ENCODE assay signal across 13 cellular contexts in the genomic region with DNA sequence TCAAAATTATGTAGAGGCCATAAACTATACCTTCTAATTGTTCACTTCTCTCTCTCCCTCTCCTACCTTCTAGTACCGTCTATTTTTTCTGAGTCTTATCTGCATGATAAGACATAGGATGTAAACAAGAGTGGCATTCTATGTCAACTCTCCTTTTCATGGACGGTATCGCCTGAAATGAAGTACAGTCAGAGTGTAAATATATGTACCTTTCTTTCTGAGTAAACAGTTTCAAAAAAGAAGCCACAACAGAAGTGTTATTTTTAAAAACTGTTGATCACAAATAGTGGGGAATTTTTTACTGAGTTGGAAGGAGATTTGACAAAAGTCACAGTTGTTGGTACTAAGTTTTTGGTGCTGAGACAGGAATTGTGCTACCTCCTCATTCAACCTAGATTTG.
DNase-seq lines count a peak whose midpoint lies in the region; ATAC-seq and TF ChIP-seq lines count a peak whose summit lies in the region.
"Had no signal": no experiment of that assay in that cellular context is flagged by ENCODE, and none has a peak within 500 bp of the region (broad histone marks: within the 10 kb centered on the region; RNA-seq: fewer than 3 reads in every experiment).

No MANE protein-coding gene starts in this region.

- H3K27ac ChIP-seq in epithelial cell of prostate, result peak overlapping the region; percentile 70
- H3K27ac ChIP-seq in smooth muscle cell (ENCODE audit: low read depth), result peak overlapping the region; percentile 75
- peak overlapping the region in 1 of 2 donors; percentile 20 for H3K27ac ChIP-seq in breast epithelium
- H3K27ac ChIP-seq in A673 (ENCODE audit: low read depth, low read length, poor library complexity, severe bottlenecking), result no peak overlapping the region
- H3K27ac ChIP-seq: Peyer's patch had no signal

- no peak overlapping the region for H2AFZ ChIP-seq in smooth muscle cell (ENCODE audit: low read depth)

- intact Hi-C loops in breast epithelium (cut with DNase I; ENCODE audit: low total_unique reads) (no loop called here), A673 (cut with micrococcal nuclease; ENCODE audit: unreplicated experiment) (loop anchor here (5.0 to 10.0 kb wide), 3 partner anchors 456 to 1236 kb away; no protein-coding TSS in a partner anchor)

- H3K79me2 ChIP-seq in smooth muscle cell (ENCODE audit: low read depth), result no peaks in the 10 kb centered on the region

- H3F3A ChIP-seq in smooth muscle cell (ENCODE audit: low read depth), result peaks cover 10% of the 10 kb centered on the region

- CTCF ChIA-PET in A673 (lab: Charles Lee), result no interaction called here

- peak; percentile 56 for ATAC-seq in HG02884 (IDR thresholded peaks at IDR 0.05; ENCODE audit: unreplicated experiment)

- TF ChIP-seq CTCF in smooth muscle cell (IDR thresholded peaks at IDR 0.05; ENCODE audit: borderline replicate concordance, insufficient read depth, poor library complexity, severe bottlenecking) (no peak), breast epithelium (IDR thresholded peaks at IDR 0.05) (no peak), A673 (conservative IDR thresholded peaks at IDR 0.05; ENCODE audit: low read depth, low read length) (no peak)

- POLR2A ChIA-PET in A673 (lab: Charles Lee; ENCODE audit: low non-redundant PET), result no interaction called here

- WGBS in smooth muscle cell (ENCODE audit: low lambda C conversion rate), result 49% methylated on average over 3 of the region's 3 CpGs

- no peak overlapping the region for H3K9ac ChIP-seq in smooth muscle cell (ENCODE audit: low read depth)

- H3K4me3 ChIP-seq in smooth muscle cell (no peak overlapping the region), breast epithelium (no peak overlapping the region), A673 (ENCODE audit: low read depth, low read length, poor library complexity, severe bottlenecking) (no peak overlapping the region)
- H3K4me3 ChIP-seq: Peyer's patch had no signal

- H3K4me1 ChIP-seq in smooth muscle cell (ENCODE audit: low read depth) (peaks cover 52% of the 10 kb centered on the region), breast epithelium (no peaks in the 10 kb centered on the region), A673 (ENCODE audit: insufficient read depth, low read length, poor library complexity, severe bottlenecking) (peaks cover 22% of the 10 kb centered on the region)

- no peaks in the 10 kb centered on the region for H4K20me1 ChIP-seq in smooth muscle cell (ENCODE audit: low read depth)

- H3K36me3 ChIP-seq in smooth muscle cell (ENCODE audit: low read depth), result no peaks in the 10 kb centered on the region
- no peaks in the 10 kb centered on the region for H3K36me3 ChIP-seq in breast epithelium
- no peaks in the 10 kb centered on the region for H3K36me3 ChIP-seq in A673 (ENCODE audit: insufficient read depth, low read length, poor library complexity, severe bottlenecking)
- H3K36me3 ChIP-seq: Peyer's patch had no signal

- BruUV-seq in A673 (replicated peaks; lab: Mats Ljungman, UMichigan), result no TSS peak

- DNase-seq in DMS53 (lab: John Stamatoyannopoulos, UW) (peak; percentile 0), DMS53 treated with DMSO at 0.1 percent for 48 hours (lab: John Stamatoyannopoulos, UW; ENCODE audit: unreplicated experiment) (no peak), epithelial cell of prostate (ENCODE audit: low read depth, low spot score) (no peak), smooth muscle cell (lab: John Stamatoyannopoulos, UW; ENCODE audit: unreplicated experiment) (no peak), breast epithelium (ENCODE audit: low spot score in 2 of 2) (no peak), A673 (ENCODE audit: low spot score) (no peak), NCI-H446 (lab: John Stamatoyannopoulos, UW) (no peak)
- DNase-seq: Karpas-422, NCI-H1417 treated with DMSO at 0.1 percent for 48 hours, NCI-H2029, NCI-H510A treated with DMSO at 0.1 percent for 48 hours had no signal

- H3K27me3 ChIP-seq in smooth muscle cell (ENCODE audit: low read depth) (no peaks in the 10 kb centered on the region), breast epithelium (no peaks in the 10 kb centered on the region), A673 (replicated peaks; ENCODE audit: insufficient read depth, low read depth, low read length, poor library complexity) (no peaks in the 10 kb centered on the region)
- H3K27me3 ChIP-seq: Peyer's patch had no signal

- TF ChIP-seq POLR2A in breast epithelium (IDR thresholded peaks at IDR 0.05), result no peak

- peak overlapping the region; percentile 59 for H3K4me2 ChIP-seq in smooth muscle cell

- no peaks in the 10 kb centered on the region for H3K9me3 ChIP-seq in smooth muscle cell (replicated peaks; ENCODE audit: low read depth)
- no peaks in the 10 kb centered on the region for H3K9me3 ChIP-seq in breast epithelium
- no peaks in the 10 kb centered on the region for H3K9me3 ChIP-seq in A673 (ENCODE audit: low read depth, low read length, poor library complexity, severe bottlenecking)
- H3K9me3 ChIP-seq: Peyer's patch had no signal
